ENCODE assay signal across 13 cellular contexts in genomic region chr11:132123854-132124835, GRCh38.
DNase-seq lines count a peak whose midpoint lies in the region; ATAC-seq, FAIRE-seq and TF ChIP-seq lines count a peak whose summit lies in the region.
"Had no signal": no experiment of that assay in that cellular context is flagged by ENCODE, and none has a peak within 500 bp of the region (broad histone marks: within the 10 kb centered on the region; RNA-seq: fewer than 3 reads in every experiment).

No MANE protein-coding gene starts in this region.

- H3K27me3 Mint-ChIP-seq in memory B cell, result no peaks in the 10 kb centered on the region
- H3K27me3 Mint-ChIP-seq: activated naive CD4-positive, alpha-beta T cell treated with anti-CD3 and anti-CD28 coated beads, Interleukin-2, amount 10 ng/mL, durations not matched to agents 7 days and 5 days had no signal

- ATAC-seq in GM18499 (IDR thresholded peaks at IDR 0.05; ENCODE audit: insufficient read depth, unreplicated experiment) (peak; percentile 68), HG02870 (IDR thresholded peaks at IDR 0.05; ENCODE audit: unreplicated experiment) (peak; percentile 47), memory B cell (ENCODE audit: low read depth) (peak; percentile 29), GM21390 (IDR thresholded peaks at IDR 0.05; ENCODE audit: unreplicated experiment) (no peak)
- ATAC-seq: CD8-positive, alpha-beta T cell had no signal

- no peaks in the 10 kb centered on the region for H3K36me3 Mint-ChIP-seq in memory B cell
- H3K36me3 Mint-ChIP-seq: activated naive CD4-positive, alpha-beta T cell treated with anti-CD3 and anti-CD28 coated beads, Interleukin-2, amount 10 ng/mL, durations not matched to agents 7 days and 5 days; CD8-positive, alpha-beta T cell had no signal

- H3K27ac Mint-ChIP-seq in memory B cell, result no peak overlapping the region
- H3K27ac Mint-ChIP-seq: activated naive CD4-positive, alpha-beta T cell treated with anti-CD3 and anti-CD28 coated beads, Interleukin-2, amount 10 ng/mL, durations not matched to agents 7 days and 5 days; CD8-positive, alpha-beta T cell had no signal

- peaks cover 2% of the 10 kb centered on the region for H3K9me3 Mint-ChIP-seq in memory B cell
- H3K9me3 Mint-ChIP-seq: activated naive CD4-positive, alpha-beta T cell treated with anti-CD3 and anti-CD28 coated beads, Interleukin-2, amount 10 ng/mL, durations not matched to agents 7 days and 5 days; CD8-positive, alpha-beta T cell had no signal

- no peak overlapping the region for H3K27ac ChIP-seq in substantia nigra (ENCODE audit: low read depth, low read length, poor library complexity, severe bottlenecking)
- H3K27ac ChIP-seq: thoracic aorta had no signal

- peak; percentile 22 for DNase-seq in UCSD-AML1 (lab: John Stamatoyannopoulos, UW; ENCODE audit: unreplicated experiment)
- no peak for DNase-seq in memory B cell (ENCODE audit: low spot score in 2 of 2)
- DNase-seq in substantia nigra (lab: John Stamatoyannopoulos, UW), result no peak
- DNase-seq in GM12892 (ENCODE audit: insufficient read length), result no peak
- DNase-seq in DMS79 (lab: John Stamatoyannopoulos, UW), result no peak
- DNase-seq: activated naive CD4-positive, alpha-beta T cell treated with anti-CD3 and anti-CD28 coated beads, Interleukin-2, amount 10 ng/mL, durations not matched to agents 7 days and 5 days; CD8-positive, alpha-beta T cell; NK-92 treated with Interleukin-12 subunit alpha and Interleukin-12 subunit beta, amount 100 ng/mL, for 24 hours had no signal

- FAIRE-seq in GM12892 (lab: Jason Lieb, UNC), result no peak
- FAIRE-seq: colon had no signal

- H3K4me3 Mint-ChIP-seq in memory B cell, result peak overlapping the region; percentile 16
- H3K4me3 Mint-ChIP-seq: activated naive CD4-positive, alpha-beta T cell treated with anti-CD3 and anti-CD28 coated beads, Interleukin-2, amount 10 ng/mL, durations not matched to agents 7 days and 5 days; CD8-positive, alpha-beta T cell had no signal

- H3K4me1 Mint-ChIP-seq in memory B cell, result no peaks in the 10 kb centered on the region
- H3K4me1 Mint-ChIP-seq: activated naive CD4-positive, alpha-beta T cell treated with anti-CD3 and anti-CD28 coated beads, Interleukin-2, amount 10 ng/mL, durations not matched to agents 7 days and 5 days had no signal

- no peak for TF ChIP-seq POLR2A in GM12892 (IDR thresholded peaks at IDR 0.05; ENCODE audit: low read depth, low read length)
